In the genomic region with DNA sequence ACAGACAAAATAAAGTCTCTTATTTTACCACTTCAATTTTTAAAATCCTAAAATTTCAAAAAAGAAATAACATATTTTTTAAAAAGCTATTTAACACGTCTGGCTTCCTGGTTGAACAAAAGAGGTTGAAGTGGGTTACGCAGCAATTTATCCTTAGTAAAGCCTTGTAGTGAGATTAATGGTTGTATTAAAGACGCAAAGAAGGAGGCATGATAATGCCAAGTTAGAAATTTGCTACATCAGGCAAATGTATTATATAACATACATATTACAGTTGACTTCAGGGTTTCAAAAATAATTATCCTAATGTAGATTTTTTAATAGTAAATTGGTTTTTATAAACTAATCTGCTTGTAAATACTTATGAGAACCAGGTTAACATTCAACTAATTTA, we compare ENCODE assay signal across 1 cellular context.
TF ChIP-seq lines count a peak whose summit lies in the region.

No MANE protein-coding gene starts in this region.

TF ChIP-seq in WTC11, 78 proteins besides CTCF, POLR2A, EP300 and RAD21 (continued from another document):
- TF ChIP-seq, protein P1, sequence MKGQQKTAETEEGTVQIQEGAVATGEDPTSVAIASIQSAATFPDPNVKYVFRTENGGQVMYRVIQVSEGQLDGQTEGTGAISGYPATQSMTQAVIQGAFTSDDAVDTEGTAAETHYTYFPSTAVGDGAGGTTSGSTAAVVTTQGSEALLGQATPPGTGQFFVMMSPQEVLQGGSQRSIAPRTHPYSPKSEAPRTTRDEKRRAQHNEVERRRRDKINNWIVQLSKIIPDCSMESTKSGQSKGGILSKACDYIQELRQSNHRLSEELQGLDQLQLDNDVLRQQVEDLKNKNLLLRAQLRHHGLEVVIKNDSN (CRISPR knock-in tag; IDR thresholded peaks at IDR 0.05): no peak
- TF ChIP-seq TEAD4 (CRISPR knock-in tag; IDR thresholded peaks at IDR 0.05): no peak
- no peak for TF ChIP-seq OVOL2 (CRISPR knock-in tag; IDR thresholded peaks at IDR 0.05; ENCODE audit: borderline replicate concordance)
- no peak for TF ChIP-seq HMGA2 (CRISPR knock-in tag; IDR thresholded peaks at IDR 0.05)
- no peak for TF ChIP-seq GTF2I (CRISPR knock-in tag; conservative IDR thresholded peaks at IDR 0.05)
- TF ChIP-seq ZNF138 (CRISPR knock-in tag; conservative IDR thresholded peaks at IDR 0.05): no peak
- TF ChIP-seq JAZF1 (CRISPR knock-in tag; IDR thresholded peaks at IDR 0.05): no peak
- no peak for TF ChIP-seq NR1H2 (CRISPR knock-in tag; IDR thresholded peaks at IDR 0.05)
- TF ChIP-seq, protein P2, sequence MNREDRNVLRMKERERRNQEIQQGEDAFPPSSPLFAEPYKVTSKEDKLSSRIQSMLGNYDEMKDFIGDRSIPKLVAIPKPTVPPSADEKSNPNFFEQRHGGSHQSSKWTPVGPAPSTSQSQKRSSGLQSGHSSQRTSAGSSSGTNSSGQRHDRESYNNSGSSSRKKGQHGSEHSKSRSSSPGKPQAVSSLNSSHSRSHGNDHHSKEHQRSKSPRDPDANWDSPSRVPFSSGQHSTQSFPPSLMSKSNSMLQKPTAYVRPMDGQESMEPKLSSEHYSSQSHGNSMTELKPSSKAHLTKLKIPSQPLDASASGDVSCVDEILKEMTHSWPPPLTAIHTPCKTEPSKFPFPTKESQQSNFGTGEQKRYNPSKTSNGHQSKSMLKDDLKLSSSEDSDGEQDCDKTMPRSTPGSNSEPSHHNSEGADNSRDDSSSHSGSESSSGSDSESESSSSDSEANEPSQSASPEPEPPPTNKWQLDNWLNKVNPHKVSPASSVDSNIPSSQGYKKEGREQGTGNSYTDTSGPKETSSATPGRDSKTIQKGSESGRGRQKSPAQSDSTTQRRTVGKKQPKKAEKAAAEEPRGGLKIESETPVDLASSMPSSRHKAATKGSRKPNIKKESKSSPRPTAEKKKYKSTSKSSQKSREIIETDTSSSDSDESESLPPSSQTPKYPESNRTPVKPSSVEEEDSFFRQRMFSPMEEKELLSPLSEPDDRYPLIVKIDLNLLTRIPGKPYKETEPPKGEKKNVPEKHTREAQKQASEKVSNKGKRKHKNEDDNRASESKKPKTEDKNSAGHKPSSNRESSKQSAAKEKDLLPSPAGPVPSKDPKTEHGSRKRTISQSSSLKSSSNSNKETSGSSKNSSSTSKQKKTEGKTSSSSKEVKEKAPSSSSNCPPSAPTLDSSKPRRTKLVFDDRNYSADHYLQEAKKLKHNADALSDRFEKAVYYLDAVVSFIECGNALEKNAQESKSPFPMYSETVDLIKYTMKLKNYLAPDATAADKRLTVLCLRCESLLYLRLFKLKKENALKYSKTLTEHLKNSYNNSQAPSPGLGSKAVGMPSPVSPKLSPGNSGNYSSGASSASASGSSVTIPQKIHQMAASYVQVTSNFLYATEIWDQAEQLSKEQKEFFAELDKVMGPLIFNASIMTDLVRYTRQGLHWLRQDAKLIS (CRISPR knock-in tag; IDR thresholded peaks at IDR 0.05; ENCODE audit: borderline replicate concordance): no peak
- no peak for TF ChIP-seq ZNF121 (CRISPR knock-in tag; IDR thresholded peaks at IDR 0.05)
- TF ChIP-seq, protein P3, sequence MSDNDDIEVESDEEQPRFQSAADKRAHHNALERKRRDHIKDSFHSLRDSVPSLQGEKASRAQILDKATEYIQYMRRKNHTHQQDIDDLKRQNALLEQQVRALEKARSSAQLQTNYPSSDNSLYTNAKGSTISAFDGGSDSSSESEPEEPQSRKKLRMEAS (CRISPR knock-in tag; IDR thresholded peaks at IDR 0.05): no peak
- TF ChIP-seq ZNF263 (CRISPR knock-in tag; IDR thresholded peaks at IDR 0.05; ENCODE audit: low read depth): no peak
- no peak for TF ChIP-seq IRF2 (CRISPR knock-in tag; IDR thresholded peaks at IDR 0.05; ENCODE audit: borderline replicate concordance, low read depth)
